31 cellular contexts compared by ENCODE assay signal in the genomic region with DNA sequence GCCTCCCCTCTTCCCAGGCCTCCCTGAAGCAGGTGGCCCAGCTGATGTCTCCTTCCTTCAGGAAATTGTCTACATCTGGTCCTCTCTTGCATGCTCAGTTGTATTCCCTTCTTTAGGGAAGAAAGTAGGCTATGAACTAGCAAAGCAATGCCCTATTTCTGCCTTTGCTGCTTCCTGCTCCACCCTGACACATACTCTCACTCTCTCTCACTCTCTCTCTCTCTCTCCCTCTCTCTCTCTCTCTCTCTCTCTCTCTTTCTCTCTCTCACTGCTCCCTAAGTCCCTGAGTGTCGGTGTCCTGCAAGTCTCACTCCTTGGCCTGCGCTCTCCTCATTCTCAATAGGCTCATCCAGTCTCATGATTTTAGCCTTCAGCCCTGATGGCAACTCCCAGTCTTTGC.
"Had no signal": no experiment of that assay in that cellular context is flagged by ENCODE, and none has a peak within 500 bp of the region (broad histone marks: within the 10 kb centered on the region; RNA-seq: fewer than 3 reads in every experiment).

No MANE protein-coding gene starts in this region.

- H3K4me1 ChIP-seq: ascending aorta had no signal

- H3K4me3 ChIP-seq: ascending aorta, cardiac muscle cell had no signal

- H3K36me3 Mint-ChIP-seq: activated CD4-positive, alpha-beta memory T cell treated with anti-CD3 and anti-CD28 coated beads for 36 hours; activated naive CD4-positive, alpha-beta T cell treated with anti-CD3 and anti-CD28 coated beads, Interleukin-2, amount 10 ng/mL, durations not matched to agents 7 days and 5 days; activated naive CD4-positive, alpha-beta T cell treated with anti-CD3 and anti-CD28 coated beads, Interleukin-2, amount 50 U/mL, for 24 hours; activated naive CD8-positive, alpha-beta T cell; activated naive CD8-positive, alpha-beta T cell treated with anti-CD3 and anti-CD28 coated beads, Interleukin-2, amount 10 ng/mL, durations not matched to agents 7 days and 5 days; brain had no signal

- H3K36me3 ChIP-seq: ascending aorta, cardiac muscle cell had no signal

- H3K27me3 Mint-ChIP-seq: activated CD4-positive, alpha-beta memory T cell treated with anti-CD3 and anti-CD28 coated beads for 36 hours; activated CD4-positive, alpha-beta T cell treated with anti-CD3 and anti-CD28 coated beads, Interleukin-2, amount 10 ng/mL, durations not matched to agents 7 days and 5 days; activated CD8-positive, alpha-beta T cell treated with anti-CD3 and anti-CD28 coated beads for 36 hours; activated naive CD4-positive, alpha-beta T cell treated with anti-CD3 and anti-CD28 coated beads, Interleukin-2, amount 50 U/mL, for 24 hours; activated naive CD8-positive, alpha-beta T cell; activated naive CD8-positive, alpha-beta T cell treated with anti-CD3 and anti-CD28 coated beads, Interleukin-2, amount 10 ng/mL, durations not matched to agents 7 days and 5 days; activated naive CD8-positive, alpha-beta T cell treated with anti-CD3 and anti-CD28 coated beads, Interleukin-2, amount 50 U/mL, for 24 hours; brain had no signal

- H3K27me3 ChIP-seq: ascending aorta, cardiac muscle cell had no signal

- H3K9me3 Mint-ChIP-seq: activated B cell treated with CpG ODN at 0.5 μM for 24 hours; activated CD4-positive, alpha-beta memory T cell treated with anti-CD3 and anti-CD28 coated beads for 36 hours; activated CD4-positive, alpha-beta T cell treated with anti-CD3 and anti-CD28 coated beads, Interleukin-2, amount 10 ng/mL, durations not matched to agents 7 days and 5 days; activated CD8-positive, alpha-beta T cell treated with anti-CD3 and anti-CD28 coated beads for 36 hours; activated naive CD4-positive, alpha-beta T cell treated with anti-CD3 and anti-CD28 coated beads, Interleukin-2, amount 10 ng/mL, durations not matched to agents 7 days and 5 days; activated naive CD4-positive, alpha-beta T cell treated with anti-CD3 and anti-CD28 coated beads, Interleukin-2, amount 50 U/mL, for 24 hours; activated naive CD8-positive, alpha-beta T cell treated with anti-CD3 and anti-CD28 coated beads, Interleukin-2, amount 10 ng/mL, durations not matched to agents 7 days and 5 days; activated naive CD8-positive, alpha-beta T cell treated with anti-CD3 and anti-CD28 coated beads, Interleukin-2, amount 50 U/mL, for 24 hours; activated T-cell treated with anti-CD3 and anti-CD28 coated beads, Interleukin-2, amount 50 U/mL, for 4 hours; activated T-cell treated with anti-CD3 and anti-CD28 coated beads, Interleukin-2, amount 50 U/mL, for 72 hours; activated T-helper 2 cell treated with anti-CD3 and anti-CD28 coated beads, Interferon-gamma antibody, Interleukin-2, Interleukin-4, amounts not matched to agents 10 μg/mL and 5 μg/mL and 100 μg/mL, durations not matched to agents 14 hours and 24 hours and 36 hours; T-helper 1 cell treated with Interleukin-12 subunit alpha and Interleukin-12 subunit beta and Interleukin-4 antibody, amounts not matched to agents 30 μg/mL and 1 μg/mL, for 36 hours; T-helper 2 cell treated with Interferon-gamma antibody and Interleukin-4, amounts not matched to agents 5 μg/mL and 100 μg/mL, for 36 hours had no signal

- H3K9me3 ChIP-seq: ascending aorta had no signal

- H3K4me3 Mint-ChIP-seq: activated B cell treated with CpG ODN at 0.5 μM for 24 hours; activated CD4-positive, alpha-beta memory T cell treated with anti-CD3 and anti-CD28 coated beads for 36 hours; activated CD4-positive, alpha-beta T cell treated with anti-CD3 and anti-CD28 coated beads, Interleukin-2, amount 10 ng/mL, durations not matched to agents 7 days and 5 days; activated CD8-positive, alpha-beta T cell treated with anti-CD3 and anti-CD28 coated beads for 36 hours; activated naive CD4-positive, alpha-beta T cell treated with anti-CD3 and anti-CD28 coated beads, Interleukin-2, amount 10 ng/mL, durations not matched to agents 7 days and 5 days; activated naive CD4-positive, alpha-beta T cell treated with anti-CD3 and anti-CD28 coated beads, Interleukin-2, amount 50 U/mL, for 24 hours; activated naive CD8-positive, alpha-beta T cell; activated naive CD8-positive, alpha-beta T cell treated with anti-CD3 and anti-CD28 coated beads, Interleukin-2, amount 10 ng/mL, durations not matched to agents 7 days and 5 days; activated naive CD8-positive, alpha-beta T cell treated with anti-CD3 and anti-CD28 coated beads, Interleukin-2, amount 50 U/mL, for 24 hours; activated T-cell treated with anti-CD3 and anti-CD28 coated beads, Interleukin-2, amount 50 U/mL, for 4 hours; activated T-cell treated with anti-CD3 and anti-CD28 coated beads, Interleukin-2, amount 50 U/mL, for 72 hours; activated T-helper 1 cell treated with anti-CD3 and anti-CD28 coated beads, Interleukin-12 subunit alpha, Interleukin-12 subunit beta, Interleukin-2, Interleukin-4 antibody, amounts not matched to agents 30 ng/mL and 10 ng/mL and 1 ng/mL, durations not matched to agents 14 hours and 24 hours and 36 hours; brain; T-helper 1 cell treated with Interleukin-12 subunit alpha and Interleukin-12 subunit beta and Interleukin-4 antibody, amounts not matched to agents 30 μg/mL and 1 μg/mL, for 36 hours; T-helper 2 cell treated with Interferon-gamma antibody and Interleukin-4, amounts not matched to agents 5 μg/mL and 100 μg/mL, for 36 hours had no signal

- H3K27ac ChIP-seq: ascending aorta, cardiac muscle cell, VCaP had no signal

- DNase-seq: activated B cell treated with CpG ODN at 0.5 μM for 24 hours; activated CD4-positive, alpha-beta memory T cell treated with anti-CD3 and anti-CD28 coated beads for 36 hours; activated CD4-positive, alpha-beta T cell treated with anti-CD3 and anti-CD28 coated beads for 48 hours; activated CD4-positive, alpha-beta T cell treated with anti-CD3 and anti-CD28 coated beads, Interleukin-2, amount 10 ng/mL, durations not matched to agents 7 days and 5 days; activated CD4-positive, CD25-positive, alpha-beta regulatory T cell treated with anti-CD3 and anti-CD28 coated beads, Interleukin-2, amount 50 U/mL, for 72 hours; activated CD8-positive, alpha-beta memory T cell treated with anti-CD3 and anti-CD28 coated beads, Interleukin-2, amount 50 U/mL, for 4 hours; activated CD8-positive, alpha-beta T cell treated with anti-CD3 and anti-CD28 coated beads for 36 hours; activated effector memory CD4-positive, alpha-beta T cell treated with Interleukin-2 at 50 U/mL for 16 hours; activated gamma-delta T cell; activated naive CD4-positive, alpha-beta T cell treated with anti-CD3 and anti-CD28 coated beads, Interleukin-2, amount 10 ng/mL, durations not matched to agents 7 days and 5 days; activated naive CD4-positive, alpha-beta T cell treated with Interleukin-2 at 50 U/mL for 16 hours; activated naive CD8-positive, alpha-beta T cell treated with anti-CD3 and anti-CD28 coated beads, Interleukin-2, amount 10 ng/mL, durations not matched to agents 7 days and 5 days; activated naive CD8-positive, alpha-beta T cell treated with anti-CD3 and anti-CD28 coated beads, Interleukin-2, amount 50 U/mL, for 24 hours; activated T-cell treated with anti-CD3 and anti-CD28 coated beads for 4 hours; activated T-cell treated with anti-CD3 and anti-CD28 coated beads, Interleukin-2, amount 50 U/mL, for 1 hour; activated T-cell treated with anti-CD3 and anti-CD28 coated beads, Interleukin-2, amount 50 U/mL, for 4 hours; activated T-cell treated with anti-CD3 and anti-CD28 coated beads, Interleukin-2, amount 50 U/mL, for 72 hours; amygdala; anterior cingulate cortex; caudate nucleus; T-helper 9 cell had no signal

- ATAC-seq: activated CD8-positive, alpha-beta T cell treated with anti-CD3 and anti-CD28 coated beads for 36 hours; activated naive CD8-positive, alpha-beta T cell treated with anti-CD3 and anti-CD28 coated beads, Interleukin-2, amount 50 U/mL, for 24 hours; activated T-cell treated with anti-CD3 and anti-CD28 coated beads, Interleukin-2, amount 50 U/mL, for 4 hours; activated T-cell treated with anti-CD3 and anti-CD28 coated beads, Interleukin-2, amount 50 U/mL, for 72 hours had no signal

- H3K27ac Mint-ChIP-seq: activated B cell treated with CpG ODN at 0.5 μM for 24 hours; activated CD4-positive, alpha-beta memory T cell treated with anti-CD3 and anti-CD28 coated beads for 36 hours; activated CD4-positive, alpha-beta T cell treated with anti-CD3 and anti-CD28 coated beads, Interleukin-2, amount 10 ng/mL, durations not matched to agents 7 days and 5 days; activated CD8-positive, alpha-beta T cell treated with anti-CD3 and anti-CD28 coated beads for 36 hours; activated naive CD4-positive, alpha-beta T cell treated with anti-CD3 and anti-CD28 coated beads, Interleukin-2, amount 10 ng/mL, durations not matched to agents 7 days and 5 days; activated naive CD4-positive, alpha-beta T cell treated with anti-CD3 and anti-CD28 coated beads, Interleukin-2, amount 50 U/mL, for 24 hours; activated naive CD8-positive, alpha-beta T cell; activated naive CD8-positive, alpha-beta T cell treated with anti-CD3 and anti-CD28 coated beads, Interleukin-2, amount 10 ng/mL, durations not matched to agents 7 days and 5 days; activated naive CD8-positive, alpha-beta T cell treated with anti-CD3 and anti-CD28 coated beads, Interleukin-2, amount 50 U/mL, for 24 hours; activated T-cell treated with anti-CD3 and anti-CD28 coated beads, Interleukin-2, amount 50 U/mL, for 72 hours; activated T-helper 1 cell treated with anti-CD3 and anti-CD28 coated beads, Interleukin-12 subunit alpha, Interleukin-12 subunit beta, Interleukin-2, Interleukin-4 antibody, amounts not matched to agents 30 ng/mL and 10 ng/mL and 1 ng/mL, durations not matched to agents 14 hours and 24 hours and 36 hours; activated T-helper 2 cell treated with anti-CD3 and anti-CD28 coated beads, Interferon-gamma antibody, Interleukin-2, Interleukin-4, amounts not matched to agents 10 μg/mL and 5 μg/mL and 100 μg/mL, durations not matched to agents 14 hours and 24 hours and 36 hours; brain; T-helper 1 cell treated with Interleukin-12 subunit alpha and Interleukin-12 subunit beta and Interleukin-4 antibody, amounts not matched to agents 30 μg/mL and 1 μg/mL, for 36 hours; T-helper 2 cell treated with Interferon-gamma antibody and Interleukin-4, amounts not matched to agents 5 μg/mL and 100 μg/mL, for 36 hours had no signal
